15 cellular contexts compared by ENCODE assay signal in genomic region chr5:105952875-105953274, GRCh38.
DNase-seq lines count a peak whose midpoint lies in the region; TF ChIP-seq lines count a peak whose summit lies in the region.
"Had no signal": no experiment of that assay in that cellular context is flagged by ENCODE, and none has a peak within 500 bp of the region (broad histone marks: within the 10 kb centered on the region; RNA-seq: fewer than 3 reads in every experiment).

No MANE protein-coding gene starts in this region.

- DNase-seq in DMS153 treated with DMSO at 0.1 percent for 48 hours (lab: John Stamatoyannopoulos, UW; ENCODE audit: unreplicated experiment) (peak; percentile 65), NCI-H187 treated with DMSO at 0.1 percent for 48 hours (lab: John Stamatoyannopoulos, UW) (peak; percentile 25), NCI-H748 treated with DMSO at 0.1 percent for 48 hours (lab: John Stamatoyannopoulos, UW) (peak; percentile 96), foreskin fibroblast (peak; percentile 26 to 62), RWPE1 (ENCODE audit: low spot score) (no peak), trophoblast cell (no peak), activated T-cell treated with anti-CD3 and anti-CD28 coated beads for 4 hours (no peak), PC-9 (no peak)
- DNase-seq: activated CD4-positive, alpha-beta memory T cell treated with anti-CD3 and anti-CD28 coated beads for 36 hours; activated naive CD4-positive, alpha-beta T cell; AML-193; caudate nucleus; immature natural killer cell; KG1; stimulated activated naive CD8-positive, alpha-beta T cell treated with anti-CD3 and anti-CD28 coated beads, Interleukin-15, amount 100 ng/mL, for 72 hours had no signal

- no peak overlapping the region for H3K9ac ChIP-seq in trophoblast cell (ENCODE audit: low read length)

- no peaks in the 10 kb centered on the region for H3K9me3 ChIP-seq in trophoblast cell (ENCODE audit: insufficient read depth, low read depth, low read length)
- no peaks in the 10 kb centered on the region for H3K9me3 ChIP-seq in PC-9 (ENCODE audit: insufficient read depth, low read depth)

- CTCF ChIA-PET in RWPE1 (lab: Yijun Ruan, JAX) (no interaction called here), PC-9 (lab: Charles Lee) (no interaction called here)

- no TSS peak for BruUV-seq in PC-9 (replicated peaks; lab: Mats Ljungman, UMichigan)

- H3F3A ChIP-seq in PC-9 (ENCODE audit: insufficient read depth, low read depth) = no peaks in the 10 kb centered on the region

- H3K4ac ChIP-seq in trophoblast cell (ENCODE audit: low read depth, low read length) = no peak overlapping the region

- H3K4me3 ChIP-seq in foreskin fibroblast (ENCODE audit: low read depth in 1 of 2, low read length in 2 of 2) (no peak overlapping the region), trophoblast cell (ENCODE audit: low read depth, low read length) (no peak overlapping the region), PC-9 (no peak overlapping the region)

- H4K20me1 ChIP-seq in PC-9 (ENCODE audit: insufficient read depth) = no peaks in the 10 kb centered on the region

- WGBS in trophoblast cell (ENCODE audit: extremely low coverage, insufficient coverage, insufficient read length) = no CpG with 5 or more reads among the region's 3 CpGs

- H4K91ac ChIP-seq in trophoblast cell (ENCODE audit: low read depth, low read length) = no peak overlapping the region

- H3K27me3 ChIP-seq in trophoblast cell (ENCODE audit: insufficient read depth, low read length) (no peaks in the 10 kb centered on the region), PC-9 (ENCODE audit: insufficient read depth, low read depth) (no peaks in the 10 kb centered on the region)

- H3K36me3 ChIP-seq in trophoblast cell (ENCODE audit: control insufficient read depth in 1 of 2, insufficient read depth in 2 of 2, low read length in 2 of 2) (no peaks in the 10 kb centered on the region), PC-9 (ENCODE audit: low read depth) (no peaks in the 10 kb centered on the region)

- H3K4me1 ChIP-seq in trophoblast cell (ENCODE audit: control insufficient read depth in 1 of 2, insufficient read depth in 2 of 2, low read length in 2 of 2) = no peaks in the 10 kb centered on the region
- H3K4me1 ChIP-seq in PC-9 (replicated peaks; ENCODE audit: insufficient read depth) = peaks cover 7% of the 10 kb centered on the region; the same call in 1 of the 2 replicates

- intact Hi-C loops in PC-9 (cut with micrococcal nuclease; ENCODE audit: unreplicated experiment) = no loop called here

- H4K8ac ChIP-seq in trophoblast cell (ENCODE audit: low read depth, low read length) = no peak overlapping the region

- no peaks in the 10 kb centered on the region for H3K79me1 ChIP-seq in trophoblast cell (ENCODE audit: low read length)

- no peak overlapping the region for H3K14ac ChIP-seq in trophoblast cell (ENCODE audit: low read length)

- no peak for TF ChIP-seq CTCF in foreskin fibroblast (IDR thresholded peaks at IDR 0.05; ENCODE audit: low read depth, low read length)
- no peak for TF ChIP-seq CTCF in RWPE1 (conservative IDR thresholded peaks at IDR 0.05; ENCODE audit: low read depth)
- TF ChIP-seq CTCF in PC-9 (conservative IDR thresholded peaks at IDR 0.05) = no peak

- no peak overlapping the region for H2BK120ac ChIP-seq in trophoblast cell (ENCODE audit: insufficient read depth, low read length, poor library complexity)

- H3K4me2 ChIP-seq in trophoblast cell (ENCODE audit: low read length) (no peak overlapping the region), PC-9 (no peak overlapping the region)

- no peak overlapping the region for H3K27ac ChIP-seq in RWPE1
- no peak overlapping the region for H3K27ac ChIP-seq in trophoblast cell (ENCODE audit: low read depth, low read length)
- no peak overlapping the region for H3K27ac ChIP-seq in PC-9

- no peak overlapping the region for H3K23ac ChIP-seq in trophoblast cell (ENCODE audit: low read length)

- H2AFZ ChIP-seq in trophoblast cell (ENCODE audit: insufficient read depth, low read length, poor library complexity) (no peak overlapping the region), PC-9 (no peak overlapping the region)

- H3K9me2 ChIP-seq in PC-9 (ENCODE audit: insufficient read depth) = no peaks in the 10 kb centered on the region

- H2BK12ac ChIP-seq in trophoblast cell (ENCODE audit: low read length) = no peak overlapping the region

- H4K12ac ChIP-seq in trophoblast cell (ENCODE audit: low read depth, low read length) = no peak overlapping the region

- H3K18ac ChIP-seq in trophoblast cell (ENCODE audit: low read length) = no peak overlapping the region

- POLR2A ChIA-PET in RWPE1 (lab: Yijun Ruan, JAX; ENCODE audit: low non-redundant PET) (no interaction called here), PC-9 (lab: Charles Lee; ENCODE audit: unreplicated experiment) (no interaction called here)

- H3K79me2 ChIP-seq in trophoblast cell (ENCODE audit: control insufficient read depth, insufficient read depth, low read length, poor library complexity) (no peaks in the 10 kb centered on the region), PC-9 (ENCODE audit: low read depth) (no peaks in the 10 kb centered on the region)

- H2BK5ac ChIP-seq in trophoblast cell (ENCODE audit: low read depth, low read length, poor library complexity) = no peak overlapping the region

- no peak overlapping the region for H2AK5ac ChIP-seq in trophoblast cell (ENCODE audit: low read length)

Comparison
In these comparisons a context has a peak if more than half of its experiments do, and no peak if none do; other contexts are left out.
1. DNase-seq: peak in DMS153 treated with DMSO at 0.1 percent for 48 hours (single experiment), NCI-H187 treated with DMSO at 0.1 percent for 48 hours (single experiment), NCI-H748 treated with DMSO at 0.1 percent for 48 hours (single experiment) and foreskin fibroblast (2 of 2); none in RWPE1 (single experiment), trophoblast cell (0 of 2), activated T-cell treated with anti-CD3 and anti-CD28 coated beads for 4 hours (single experiment) and PC-9 (0 of 2).